7 cellular contexts compared by ENCODE assay signal in genomic region chr2:132670104-132670960, GRCh38. TPM values are rescaled to one million over a fixed set of nuclear protein-coding genes. Genes with fewer than 3 reads are reported as not detected.
A peak's percentile ranks its signal among the peaks of the same experiment; 100 is the strongest.
DNase-seq lines count a peak whose midpoint lies in the region; ATAC-seq and TF ChIP-seq lines count a peak whose summit lies in the region.

TSS of gene LYPD1 (minus strand) at chr2:132670205. CDS start at chr2:132669932, 273 bp downstream.

- TF ChIP-seq POLR2A in gastrocnemius medialis (IDR thresholded peaks at IDR 0.05), result no peak

- TF ChIP-seq CTCF in activated B cell treated with CpG ODN at 0.5 μM for 24 hours (IDR thresholded peaks at IDR 0.05), result no peak
- no peak for TF ChIP-seq CTCF in gastrocnemius medialis (IDR thresholded peaks at IDR 0.05 in 4 of 5, conservative IDR thresholded peaks at IDR 0.05 in 1 of 5)

- H3K27me3 ChIP-seq in HUES6 (ENCODE audit: control insufficient read depth, insufficient read depth, low read length), result peaks cover 66% of the 10 kb centered on the region
- peaks cover 14% of the 10 kb centered on the region for H3K27me3 ChIP-seq in iPS DF 6.9 (ENCODE audit: control insufficient read depth, insufficient read depth, low read length)
- H3K27me3 ChIP-seq in gastrocnemius medialis, result peaks cover 28 to 44% (median 37%) of the 10 kb centered on the region in 3 donors

- H3K9ac ChIP-seq in HUES6 (ENCODE audit: low read length), result peak within 1 kb of the TSS; percentile 64

- peaks cover 8% of the 10 kb centered on the region for H3K4me1 Mint-ChIP-seq in activated B cell treated with CpG ODN at 0.5 μM for 24 hours
- no peaks in the 10 kb centered on the region for H3K4me1 Mint-ChIP-seq in activated T-helper 2 cell treated with anti-CD3 and anti-CD28 coated beads, Interferon-gamma antibody, Interleukin-2, Interleukin-4, amounts not matched to agents 10 μg/mL and 5 μg/mL and 100 μg/mL, durations not matched to agents 14 hours and 24 hours and 36 hours (ENCODE audit: low read depth)

- CTCF ChIA-PET in activated B cell treated with CpG ODN at 0.5 μM for 24 hours (lab: Charles Lee), result no interaction called here

- intact Hi-C loops in activated B cell treated with CpG ODN at 0.5 μM for 24 hours (cut with micrococcal nuclease), result no loop called here
- intact Hi-C loops in gastrocnemius medialis (cut with DNase I; ENCODE audit: low total_unique reads), result no loop called here
- intact Hi-C loops in activated T-helper 2 cell treated with anti-CD3 and anti-CD28 coated beads, Interferon-gamma antibody, Interleukin-2, Interleukin-4, amounts not matched to agents 10 μg/mL and 5 μg/mL and 100 μg/mL, durations not matched to agents 14 hours and 24 hours and 36 hours (cut with micrococcal nuclease), result loop anchor here (10.0 kb wide), 1 partner anchor 504 kb away; no protein-coding TSS in a partner anchor

- no peaks in the 10 kb centered on the region for H3K9me3 Mint-ChIP-seq in activated B cell treated with CpG ODN at 0.5 μM for 24 hours
- no peaks in the 10 kb centered on the region for H3K9me3 Mint-ChIP-seq in activated T-helper 2 cell treated with anti-CD3 and anti-CD28 coated beads, Interferon-gamma antibody, Interleukin-2, Interleukin-4, amounts not matched to agents 10 μg/mL and 5 μg/mL and 100 μg/mL, durations not matched to agents 14 hours and 24 hours and 36 hours

- WGBS in iPS DF 6.9 (ENCODE audit: insufficient coverage, insufficient read length), result no CpG with 5 or more reads among the region's 74 CpGs

- H3K4me1 ChIP-seq in HUES6 (ENCODE audit: control insufficient read depth, insufficient read depth, low read length) (peaks cover 9% of the 10 kb centered on the region; the same call in 1 of the 2 replicates), iPS DF 6.9 (ENCODE audit: control insufficient read depth, insufficient read depth, low read length) (0 out of 2 replicates have a peak, but pooled peaks cover 2% of the 10 kb centered on the region), gastrocnemius medialis (peaks cover 0 to 8% of the 10 kb centered on the region in 2 donors)

- ATAC-seq in activated B cell treated with CpG ODN at 0.5 μM for 24 hours (ENCODE audit: low read depth) (no peak), gastrocnemius medialis (no peak), HG03520 (IDR thresholded peaks at IDR 0.05; ENCODE audit: unreplicated experiment) (no peak)

- H3K4me3 ChIP-seq in HUES6 (ENCODE audit: low read depth, low read length) (peak within 1 kb of the TSS; percentile 55), iPS DF 6.9 (ENCODE audit: low read length) (peak within 1 kb of the TSS; percentile 65; the same call in 1 of the 2 replicates), gastrocnemius medialis (peak within 1 kb of the TSS; percentile 44 to 54 (median 48))

- in situ Hi-C loops in gastrocnemius medialis (cut with MboI; ENCODE audit: low sequenced_read_pairs in 4 of 4), result no loop called here

- POLR2A ChIA-PET in activated B cell treated with CpG ODN at 0.5 μM for 24 hours (lab: Charles Lee), result no interaction called here

- no peak within 1 kb of the TSS for H3K27ac Mint-ChIP-seq in activated B cell treated with CpG ODN at 0.5 μM for 24 hours
- no peak within 1 kb of the TSS for H3K27ac Mint-ChIP-seq in activated T-helper 2 cell treated with anti-CD3 and anti-CD28 coated beads, Interferon-gamma antibody, Interleukin-2, Interleukin-4, amounts not matched to agents 10 μg/mL and 5 μg/mL and 100 μg/mL, durations not matched to agents 14 hours and 24 hours and 36 hours

- H3K9me3 ChIP-seq in HUES6 (ENCODE audit: control insufficient read depth, insufficient read depth, low read depth, low read length), result no peaks in the 10 kb centered on the region
- H3K9me3 ChIP-seq in iPS DF 6.9 (ENCODE audit: control insufficient read depth, insufficient read depth, low read length), result no peaks in the 10 kb centered on the region
- H3K9me3 ChIP-seq in gastrocnemius medialis, result no peaks in the 10 kb centered on the region

- no peak within 1 kb of the TSS for H3K27ac ChIP-seq in HUES6 (ENCODE audit: low read depth, low read length)
- no peak within 1 kb of the TSS for H3K27ac ChIP-seq in iPS DF 6.9 (ENCODE audit: low read length)
- no peak within 1 kb of the TSS for H3K27ac ChIP-seq in gastrocnemius medialis

- DNase-seq in activated B cell treated with CpG ODN at 0.5 μM for 24 hours (no peak), iPS DF 6.9 (ENCODE audit: low read depth, low spot score) (no peak), gastrocnemius medialis (no peak)
- no peak for DNase-seq in activated T-helper 2 cell treated with anti-CD3 and anti-CD28 coated beads, Interferon-gamma antibody, Interleukin-2, Interleukin-4, amounts not matched to agents 10 μg/mL and 5 μg/mL and 100 μg/mL, durations not matched to agents 14 hours and 24 hours and 36 hours (ENCODE audit: low spot score)
- DNase-seq in central memory CD4-positive, alpha-beta T cell, result no peak

- peaks cover 47% of the 10 kb centered on the region for H3K27me3 Mint-ChIP-seq in activated B cell treated with CpG ODN at 0.5 μM for 24 hours
- H3K27me3 Mint-ChIP-seq in activated T-helper 2 cell treated with anti-CD3 and anti-CD28 coated beads, Interferon-gamma antibody, Interleukin-2, Interleukin-4, amounts not matched to agents 10 μg/mL and 5 μg/mL and 100 μg/mL, durations not matched to agents 14 hours and 24 hours and 36 hours (ENCODE audit: low read depth), result peaks cover 20% of the 10 kb centered on the region

- peak within 1 kb of the TSS; percentile 28 for H3K4me3 Mint-ChIP-seq in activated B cell treated with CpG ODN at 0.5 μM for 24 hours
- no peak within 1 kb of the TSS for H3K4me3 Mint-ChIP-seq in activated T-helper 2 cell treated with anti-CD3 and anti-CD28 coated beads, Interferon-gamma antibody, Interleukin-2, Interleukin-4, amounts not matched to agents 10 μg/mL and 5 μg/mL and 100 μg/mL, durations not matched to agents 14 hours and 24 hours and 36 hours (ENCODE audit: low read depth)

- H3K36me3 Mint-ChIP-seq in activated B cell treated with CpG ODN at 0.5 μM for 24 hours (ENCODE audit: low read depth), result no peaks in the 10 kb centered on the region
- H3K36me3 Mint-ChIP-seq in activated T-helper 2 cell treated with anti-CD3 and anti-CD28 coated beads, Interferon-gamma antibody, Interleukin-2, Interleukin-4, amounts not matched to agents 10 μg/mL and 5 μg/mL and 100 μg/mL, durations not matched to agents 14 hours and 24 hours and 36 hours (ENCODE audit: low read depth), result no peaks in the 10 kb centered on the region

- H3K36me3 ChIP-seq in HUES6 (ENCODE audit: control insufficient read depth, insufficient read depth, low read length), result no peaks in the 10 kb centered on the region
- H3K36me3 ChIP-seq in iPS DF 6.9 (ENCODE audit: control insufficient read depth, insufficient read depth, low read length), result no peaks in the 10 kb centered on the region
- H3K36me3 ChIP-seq in gastrocnemius medialis, result no peaks in the 10 kb centered on the region

RNA-seq across cellular contexts. Expression of gene LYPD1, which starts in this region (rescaled TPM):
- not detected in 2 replicates for total RNA-seq in activated B cell treated with CpG ODN at 0.5 μM for 24 hours
- under 1 TPM in 2 of 4 donors, not detected in 2; 0.24 to 0.34 TPM for total RNA-seq in gastrocnemius medialis
- not detected in 2 replicates for total RNA-seq in activated T-helper 2 cell treated with anti-CD3 and anti-CD28 coated beads, Interferon-gamma antibody, Interleukin-2, Interleukin-4, amounts not matched to agents 10 μg/mL and 5 μg/mL and 100 μg/mL, durations not matched to agents 14 hours and 24 hours and 36 hours
